In the genomic region with DNA sequence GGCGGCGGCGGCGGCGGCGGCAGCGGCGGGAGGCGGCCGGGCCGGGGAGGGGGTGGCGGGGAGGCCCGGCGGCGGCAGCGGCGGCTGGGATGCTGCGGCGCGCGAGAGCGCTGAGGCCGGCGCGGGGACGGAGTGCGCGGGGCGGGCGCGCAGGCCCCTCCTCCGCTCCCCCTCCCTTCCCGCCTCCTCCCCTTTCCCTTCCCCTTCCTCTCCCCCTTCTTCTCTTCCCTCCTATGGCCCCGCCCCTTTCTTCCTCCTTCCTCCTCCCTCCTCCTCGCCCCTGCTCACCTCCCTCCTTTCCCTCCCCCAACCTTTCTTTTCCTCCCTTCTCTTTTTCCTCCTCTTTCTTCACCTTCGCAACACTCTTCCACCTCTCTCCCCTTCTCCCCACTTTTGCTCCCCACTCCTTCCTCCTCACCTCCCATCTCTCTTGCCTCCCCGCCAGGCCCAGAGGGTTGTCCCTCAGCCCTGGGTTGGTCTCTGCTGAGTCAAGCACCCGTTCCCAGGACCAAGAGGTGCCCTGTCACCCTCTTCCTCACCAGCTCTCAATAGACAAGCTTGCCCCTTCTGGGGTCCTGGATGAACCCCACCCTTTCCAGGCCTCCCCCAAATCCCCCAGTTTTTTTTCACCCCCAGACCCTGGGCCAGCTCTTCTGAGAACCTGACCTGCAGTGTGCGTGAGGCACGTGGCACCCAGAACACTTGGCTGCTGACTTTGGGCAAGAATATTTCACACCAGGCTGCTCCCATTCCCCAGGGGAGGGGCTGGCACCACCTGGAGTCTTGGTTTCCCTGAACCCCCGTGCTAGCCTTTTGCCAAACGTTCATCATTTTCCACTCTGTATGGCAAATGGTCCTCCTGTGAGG, we compare ENCODE assay signal across 1 cellular context.
TF ChIP-seq lines count a peak whose summit lies in the region.

A gene with protein sequence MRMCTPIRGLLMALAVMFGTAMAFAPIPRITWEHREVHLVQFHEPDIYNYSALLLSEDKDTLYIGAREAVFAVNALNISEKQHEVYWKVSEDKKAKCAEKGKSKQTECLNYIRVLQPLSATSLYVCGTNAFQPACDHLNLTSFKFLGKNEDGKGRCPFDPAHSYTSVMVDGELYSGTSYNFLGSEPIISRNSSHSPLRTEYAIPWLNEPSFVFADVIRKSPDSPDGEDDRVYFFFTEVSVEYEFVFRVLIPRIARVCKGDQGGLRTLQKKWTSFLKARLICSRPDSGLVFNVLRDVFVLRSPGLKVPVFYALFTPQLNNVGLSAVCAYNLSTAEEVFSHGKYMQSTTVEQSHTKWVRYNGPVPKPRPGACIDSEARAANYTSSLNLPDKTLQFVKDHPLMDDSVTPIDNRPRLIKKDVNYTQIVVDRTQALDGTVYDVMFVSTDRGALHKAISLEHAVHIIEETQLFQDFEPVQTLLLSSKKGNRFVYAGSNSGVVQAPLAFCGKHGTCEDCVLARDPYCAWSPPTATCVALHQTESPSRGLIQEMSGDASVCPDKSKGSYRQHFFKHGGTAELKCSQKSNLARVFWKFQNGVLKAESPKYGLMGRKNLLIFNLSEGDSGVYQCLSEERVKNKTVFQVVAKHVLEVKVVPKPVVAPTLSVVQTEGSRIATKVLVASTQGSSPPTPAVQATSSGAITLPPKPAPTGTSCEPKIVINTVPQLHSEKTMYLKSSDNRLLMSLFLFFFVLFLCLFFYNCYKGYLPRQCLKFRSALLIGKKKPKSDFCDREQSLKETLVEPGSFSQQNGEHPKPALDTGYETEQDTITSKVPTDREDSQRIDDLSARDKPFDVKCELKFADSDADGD (minus strand): TSS at position 136 of the 867 bp plus-strand sequence. CDS start 92,657 bp downstream, outside the sequence.

TF ChIP-seq in HEK293, 187 proteins besides CTCF, POLR2A, EP300 and RAD21 (continued from another document):
- TF ChIP-seq, protein P1, sequence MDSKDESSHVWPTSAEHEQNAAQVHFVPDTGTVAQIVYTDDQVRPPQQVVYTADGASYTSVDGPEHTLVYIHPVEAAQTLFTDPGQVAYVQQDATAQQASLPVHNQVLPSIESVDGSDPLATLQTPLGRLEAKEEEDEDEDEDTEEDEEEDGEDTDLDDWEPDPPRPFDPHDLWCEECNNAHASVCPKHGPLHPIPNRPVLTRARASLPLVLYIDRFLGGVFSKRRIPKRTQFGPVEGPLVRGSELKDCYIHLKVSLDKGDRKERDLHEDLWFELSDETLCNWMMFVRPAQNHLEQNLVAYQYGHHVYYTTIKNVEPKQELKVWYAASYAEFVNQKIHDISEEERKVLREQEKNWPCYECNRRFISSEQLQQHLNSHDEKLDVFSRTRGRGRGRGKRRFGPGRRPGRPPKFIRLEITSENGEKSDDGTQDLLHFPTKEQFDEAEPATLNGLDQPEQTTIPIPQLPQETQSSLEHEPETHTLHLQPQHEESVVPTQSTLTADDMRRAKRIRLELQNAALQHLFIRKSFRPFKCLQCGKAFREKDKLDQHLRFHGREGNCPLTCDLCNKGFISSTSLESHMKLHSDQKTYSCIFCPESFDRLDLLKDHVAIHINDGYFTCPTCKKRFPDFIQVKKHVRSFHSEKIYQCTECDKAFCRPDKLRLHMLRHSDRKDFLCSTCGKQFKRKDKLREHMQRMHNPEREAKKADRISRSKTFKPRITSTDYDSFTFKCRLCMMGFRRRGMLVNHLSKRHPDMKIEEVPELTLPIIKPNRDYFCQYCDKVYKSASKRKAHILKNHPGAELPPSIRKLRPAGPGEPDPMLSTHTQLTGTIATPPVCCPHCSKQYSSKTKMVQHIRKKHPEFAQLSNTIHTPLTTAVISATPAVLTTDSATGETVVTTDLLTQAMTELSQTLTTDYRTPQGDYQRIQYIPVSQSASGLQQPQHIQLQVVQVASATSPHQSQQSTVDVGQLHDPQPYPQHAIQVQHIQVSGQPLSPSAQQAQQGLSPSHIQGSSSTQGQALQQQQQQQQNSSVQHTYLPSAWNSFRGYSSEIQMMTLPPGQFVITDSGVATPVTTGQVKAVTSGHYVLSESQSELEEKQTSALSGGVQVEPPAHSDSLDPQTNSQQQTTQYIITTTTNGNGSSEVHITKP (tag by site-specific recombination; IDR thresholded peaks at IDR 0.05) = peak; percentile 60; the same call in 1 of the 2 replicates
- TF ChIP-seq ZNF366 (tag by site-specific recombination; conservative IDR thresholded peaks at IDR 0.05) (peak; percentile 83), ZNF19 (tag by site-specific recombination; IDR thresholded peaks at IDR 0.05; ENCODE audit: low read depth) (no peak)
